1 cellular context compared by ENCODE assay signal in the genomic region with DNA sequence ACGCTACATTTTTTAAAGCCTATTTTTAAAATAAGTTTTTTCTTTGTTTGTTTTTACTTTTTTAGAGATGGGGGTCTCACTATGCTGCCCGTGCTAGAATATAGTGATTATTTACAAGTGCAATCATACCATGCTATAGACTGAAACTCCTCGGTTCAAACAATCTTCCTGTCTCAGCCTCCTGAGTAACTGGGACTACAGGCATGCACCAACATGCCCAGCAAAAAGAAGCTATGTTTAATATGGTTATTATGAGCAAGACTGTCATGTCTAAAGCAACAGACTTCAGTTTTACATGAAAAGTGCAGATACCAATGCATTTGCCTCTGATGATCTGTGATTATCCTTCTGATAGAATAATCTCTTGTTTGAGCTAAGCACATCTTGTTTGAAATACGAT.
TF ChIP-seq lines count a peak whose summit lies in the region.

No MANE protein-coding gene starts in this region.

TF ChIP-seq in HCT116, 20 proteins besides CTCF, POLR2A, EP300 and RAD21 (continued from another document):
- TF ChIP-seq, protein P1, sequence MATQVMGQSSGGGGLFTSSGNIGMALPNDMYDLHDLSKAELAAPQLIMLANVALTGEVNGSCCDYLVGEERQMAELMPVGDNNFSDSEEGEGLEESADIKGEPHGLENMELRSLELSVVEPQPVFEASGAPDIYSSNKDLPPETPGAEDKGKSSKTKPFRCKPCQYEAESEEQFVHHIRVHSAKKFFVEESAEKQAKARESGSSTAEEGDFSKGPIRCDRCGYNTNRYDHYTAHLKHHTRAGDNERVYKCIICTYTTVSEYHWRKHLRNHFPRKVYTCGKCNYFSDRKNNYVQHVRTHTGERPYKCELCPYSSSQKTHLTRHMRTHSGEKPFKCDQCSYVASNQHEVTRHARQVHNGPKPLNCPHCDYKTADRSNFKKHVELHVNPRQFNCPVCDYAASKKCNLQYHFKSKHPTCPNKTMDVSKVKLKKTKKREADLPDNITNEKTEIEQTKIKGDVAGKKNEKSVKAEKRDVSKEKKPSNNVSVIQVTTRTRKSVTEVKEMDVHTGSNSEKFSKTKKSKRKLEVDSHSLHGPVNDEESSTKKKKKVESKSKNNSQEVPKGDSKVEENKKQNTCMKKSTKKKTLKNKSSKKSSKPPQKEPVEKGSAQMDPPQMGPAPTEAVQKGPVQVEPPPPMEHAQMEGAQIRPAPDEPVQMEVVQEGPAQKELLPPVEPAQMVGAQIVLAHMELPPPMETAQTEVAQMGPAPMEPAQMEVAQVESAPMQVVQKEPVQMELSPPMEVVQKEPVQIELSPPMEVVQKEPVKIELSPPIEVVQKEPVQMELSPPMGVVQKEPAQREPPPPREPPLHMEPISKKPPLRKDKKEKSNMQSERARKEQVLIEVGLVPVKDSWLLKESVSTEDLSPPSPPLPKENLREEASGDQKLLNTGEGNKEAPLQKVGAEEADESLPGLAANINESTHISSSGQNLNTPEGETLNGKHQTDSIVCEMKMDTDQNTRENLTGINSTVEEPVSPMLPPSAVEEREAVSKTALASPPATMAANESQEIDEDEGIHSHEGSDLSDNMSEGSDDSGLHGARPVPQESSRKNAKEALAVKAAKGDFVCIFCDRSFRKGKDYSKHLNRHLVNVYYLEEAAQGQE (IDR thresholded peaks at IDR 0.05; ENCODE audit: low read depth): no peak
- TF ChIP-seq SP1 (IDR thresholded peaks at IDR 0.05; ENCODE audit: low read depth) (no peak), ZNF274 (IDR thresholded peaks at IDR 0.05; ENCODE audit: low read depth, low read length) (no peak)
- TF ChIP-seq, protein P2, sequence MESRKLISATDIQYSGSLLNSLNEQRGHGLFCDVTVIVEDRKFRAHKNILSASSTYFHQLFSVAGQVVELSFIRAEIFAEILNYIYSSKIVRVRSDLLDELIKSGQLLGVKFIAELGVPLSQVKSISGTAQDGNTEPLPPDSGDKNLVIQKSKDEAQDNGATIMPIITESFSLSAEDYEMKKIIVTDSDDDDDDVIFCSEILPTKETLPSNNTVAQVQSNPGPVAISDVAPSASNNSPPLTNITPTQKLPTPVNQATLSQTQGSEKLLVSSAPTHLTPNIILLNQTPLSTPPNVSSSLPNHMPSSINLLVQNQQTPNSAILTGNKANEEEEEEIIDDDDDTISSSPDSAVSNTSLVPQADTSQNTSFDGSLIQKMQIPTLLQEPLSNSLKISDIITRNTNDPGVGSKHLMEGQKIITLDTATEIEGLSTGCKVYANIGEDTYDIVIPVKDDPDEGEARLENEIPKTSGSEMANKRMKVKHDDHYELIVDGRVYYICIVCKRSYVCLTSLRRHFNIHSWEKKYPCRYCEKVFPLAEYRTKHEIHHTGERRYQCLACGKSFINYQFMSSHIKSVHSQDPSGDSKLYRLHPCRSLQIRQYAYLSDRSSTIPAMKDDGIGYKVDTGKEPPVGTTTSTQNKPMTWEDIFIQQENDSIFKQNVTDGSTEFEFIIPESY (IDR thresholded peaks at IDR 0.05; ENCODE audit: extremely low read depth, insufficient replicate concordance, low read length): no peak
- TF ChIP-seq, protein P3, sequence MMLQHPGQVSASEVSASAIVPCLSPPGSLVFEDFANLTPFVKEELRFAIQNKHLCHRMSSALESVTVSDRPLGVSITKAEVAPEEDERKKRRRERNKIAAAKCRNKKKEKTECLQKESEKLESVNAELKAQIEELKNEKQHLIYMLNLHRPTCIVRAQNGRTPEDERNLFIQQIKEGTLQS (IDR thresholded peaks at IDR 0.05): no peak
